In the genomic region with DNA sequence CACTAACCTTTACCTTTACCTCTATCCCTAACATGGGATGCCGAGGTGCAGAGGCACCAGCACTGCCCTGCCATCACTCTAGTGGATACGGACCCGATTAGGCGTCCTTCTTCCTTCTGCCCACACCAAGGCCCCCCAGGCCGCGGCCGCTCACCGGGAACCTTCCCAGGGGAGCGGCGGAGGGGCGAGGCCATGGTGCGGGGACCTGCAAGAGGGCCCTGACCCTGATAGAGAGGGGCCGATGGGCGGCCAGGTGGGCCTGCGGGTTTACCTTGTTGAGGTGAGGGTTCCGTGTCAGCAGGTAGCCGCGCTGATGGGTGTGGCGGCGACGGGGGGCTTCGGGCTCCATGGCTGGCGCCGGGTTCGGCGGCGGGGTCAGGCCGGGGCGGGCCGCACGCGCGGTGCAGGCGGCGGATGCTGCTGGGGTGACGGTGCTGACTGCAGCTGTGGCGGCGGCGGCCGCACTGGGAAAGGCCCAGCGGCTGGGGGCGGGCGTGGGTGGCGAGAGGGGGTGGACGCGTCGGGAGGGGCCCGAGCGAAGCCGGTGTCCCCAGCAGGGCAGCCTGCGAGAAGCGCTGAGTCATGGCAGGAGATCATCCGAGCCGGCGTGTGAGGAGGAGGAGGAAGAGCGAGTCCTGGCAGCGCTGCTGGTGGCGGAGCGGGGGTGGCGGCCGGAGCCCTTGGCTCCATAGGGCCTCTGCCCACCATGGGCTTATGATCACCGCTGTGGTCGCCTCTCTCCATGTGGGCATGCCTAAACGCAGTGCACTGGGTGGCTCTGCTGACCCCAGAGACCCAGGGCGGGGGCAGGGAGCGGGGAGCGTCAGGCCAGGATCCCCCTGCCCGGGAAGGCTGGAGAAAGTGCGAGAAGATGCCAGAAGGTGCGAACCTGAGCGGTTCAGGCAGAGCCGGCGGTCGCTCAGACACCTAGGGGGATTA, we compare ENCODE assay signal across 8 cellular contexts. TPM values are rescaled to one million over a fixed set of nuclear protein-coding genes. Genes with fewer than 3 reads are reported as not detected.
DNase-seq lines count a peak whose midpoint lies in the region; ATAC-seq and TF ChIP-seq lines count a peak whose summit lies in the region.

A gene (minus strand): TSS at position 446 of the 939 bp plus-strand sequence. CDS start 97 bp downstream, at position 349.

- DNase-seq in AG09309 (ENCODE audit: low read depth) (peak; percentile 31), NOMO-1 (lab: John Stamatoyannopoulos, UW; ENCODE audit: unreplicated experiment in 2 of 2) (peak; percentile 72 to 76), adrenal gland (peak; percentile 91 to 96 (median 94)), cardiac muscle cell (ENCODE audit: low read depth in 1 of 2, low spot score in 1 of 2) (peak; percentile 69 to 88), aorta (peak; percentile 93 to 95)

- H3K4me1 ChIP-seq in adrenal gland (replicated peaks in 1 of 2) = peaks cover 17 to 32% of the 10 kb centered on the region in 2 donors
- H3K4me1 ChIP-seq in cardiac muscle cell (ENCODE audit: low read depth) = peaks cover 9% of the 10 kb centered on the region
- no peaks in the 10 kb centered on the region for H3K4me1 ChIP-seq in parathyroid adenoma
- no peaks in the 10 kb centered on the region for H3K4me1 ChIP-seq in aorta (ENCODE audit: control insufficient read depth in 1 of 2, insufficient read depth in 2 of 2, low read length in 2 of 2)

- WGBS in adrenal gland, 4 donors = 6 to 27% (median 9%) methylated on average over 17 to 74 of the region's 74 CpGs
- 10% methylated on average over 69 to 74 of the region's 74 CpGs for WGBS in aorta, 2 donors

- peak within 1 kb of the TSS; percentile 93 for H2AFZ ChIP-seq in parathyroid adenoma

- ATAC-seq in GM18867 (IDR thresholded peaks at IDR 0.05; ENCODE audit: unreplicated experiment) (peak; percentile 61), HG02981 (IDR thresholded peaks at IDR 0.05; ENCODE audit: unreplicated experiment) (peak; percentile 69), aorta (ENCODE audit: low FRiP score) (peak; percentile 91)

- H3K9me3 ChIP-seq in adrenal gland (replicated peaks in 1 of 3) (no peaks in the 10 kb centered on the region), cardiac muscle cell (ENCODE audit: low read depth) (no peaks in the 10 kb centered on the region), parathyroid adenoma (ENCODE audit: control insufficient read depth, low read length) (no peaks in the 10 kb centered on the region), aorta (ENCODE audit: control insufficient read depth, low read length) (no peaks in the 10 kb centered on the region)

- TF ChIP-seq CTCF in AG09309 (IDR thresholded peaks at IDR 0.05; ENCODE audit: control insufficient read depth, insufficient read depth, low read depth, low read length, missing control alignments) (no peak), adrenal gland (IDR thresholded peaks at IDR 0.05) (no peak), cardiac muscle cell (IDR thresholded peaks at IDR 0.05; ENCODE audit: low read depth, low read length) (no peak), parathyroid adenoma (IDR thresholded peaks at IDR 0.05) (no peak)

- TF ChIP-seq POLR2A in adrenal gland (IDR thresholded peaks at IDR 0.05) = peak; percentile 66 to 91

- H3K79me2 ChIP-seq in parathyroid adenoma = peaks cover 6% of the 10 kb centered on the region

- H3K9ac ChIP-seq in parathyroid adenoma = peak within 1 kb of the TSS; percentile 47

- no peaks in the 10 kb centered on the region for H3K36me3 ChIP-seq in adrenal gland (replicated peaks in 1 of 2)
- H3K36me3 ChIP-seq in cardiac muscle cell = no peaks in the 10 kb centered on the region
- no peaks in the 10 kb centered on the region for H3K36me3 ChIP-seq in parathyroid adenoma (ENCODE audit: control insufficient read depth, insufficient read depth, low read length)
- H3K36me3 ChIP-seq in aorta (ENCODE audit: control insufficient read depth in 1 of 2, insufficient read depth in 2 of 2, low read length in 1 of 2) = no peaks in the 10 kb centered on the region

- H3K4me3 ChIP-seq in AG09309 (ENCODE audit: control insufficient read depth, low read depth, low read length) (peak within 1 kb of the TSS; percentile 79), adrenal gland (peak within 1 kb of the TSS; percentile 11 to 80 (median 64)), cardiac muscle cell (peak within 1 kb of the TSS; percentile 47), parathyroid adenoma (ENCODE audit: low read depth, low read length) (peak within 1 kb of the TSS; percentile 88), aorta (ENCODE audit: low read length in 2 of 2) (peak within 1 kb of the TSS; percentile 19 to 69)

- H3K27ac ChIP-seq in adrenal gland = peak within 1 kb of the TSS; percentile 73 to 97 (median 88)
- H3K27ac ChIP-seq in cardiac muscle cell = no peak within 1 kb of the TSS
- H3K27ac ChIP-seq in parathyroid adenoma = peak within 1 kb of the TSS; percentile 90
- H3K27ac ChIP-seq in aorta (ENCODE audit: low read depth in 1 of 2, low read length in 2 of 2) = peak within 1 kb of the TSS in 1 of 2 donors; percentile 52

- H3K27me3 ChIP-seq in adrenal gland (no peaks in the 10 kb centered on the region), cardiac muscle cell (no peaks in the 10 kb centered on the region), parathyroid adenoma (ENCODE audit: control insufficient read depth, insufficient read depth, low read length) (no peaks in the 10 kb centered on the region), aorta (ENCODE audit: control insufficient read depth in 1 of 2, insufficient read depth in 2 of 2, low read length in 1 of 2) (no peaks in the 10 kb centered on the region)

- intact Hi-C loops in adrenal gland (cut with DNase I) = no loop called here
- intact Hi-C loops in aorta (cut with DNase I) = loop anchor here (5.0 kb wide), 2 partner anchors 81 to 209 kb away; a partner anchor contains a TSS

- peak within 1 kb of the TSS; percentile 94 for H3K4me2 ChIP-seq in parathyroid adenoma (ENCODE audit: low read length)

RNA-seq across cellular contexts. Expression of the gene that starts here (rescaled TPM):
- total RNA-seq in adrenal gland = 10 to 100 TPM; 54.4 to 86.8 (median 64.9) TPM
- polyA plus RNA-seq in adrenal gland = 100 to 1,000 TPM in 1 of 3 donors, 10 to 100 TPM in 2; 19.9 to 145 (median 26.4) TPM
- 1.6 and 2.0 TPM in 2 replicates for total RNA-seq in cardiac muscle cell
- 4.8 and 6.6 TPM in 2 replicates for polyA plus RNA-seq in cardiac muscle cell
- 10 to 100 TPM; 10.9 to 21.0 TPM for total RNA-seq in aorta
- 10 to 100 TPM; 13.2 to 19.8 TPM for polyA plus RNA-seq in aorta

Comparison
In these comparisons a context has a peak if more than half of its experiments do, and no peak if none do; other contexts are left out.
1. DNase-seq: peak in every context shown above with its lines; median percentile 94 in adrenal gland; 94 in aorta; 78 in cardiac muscle cell; 74 in NOMO-1; 31 in AG09309.
2. intact Hi-C loops: an anchor here in aorta (5.0 kb wide); none called in adrenal gland.